In genomic region chr10:132331259-132331955, GRCh38 we compare ENCODE assay signal across 8 cellular contexts.
DNase-seq lines count a peak whose midpoint lies in the region; TF ChIP-seq lines count a peak whose summit lies in the region.

No MANE protein-coding gene starts in this region.

- H3K9me3 ChIP-seq in HAP-1, result no peaks in the 10 kb centered on the region
- no peaks in the 10 kb centered on the region for H3K9me3 ChIP-seq in Loucy (ENCODE audit: insufficient read depth, low read depth, low read length)
- no peaks in the 10 kb centered on the region for H3K9me3 ChIP-seq in mucosa of rectum (ENCODE audit: control insufficient read depth in 2 of 2, low read length in 2 of 2)

- H3K36me3 ChIP-seq in HAP-1 (replicated peaks), result peaks cover 17% of the 10 kb centered on the region
- H3K36me3 ChIP-seq in Loucy (ENCODE audit: insufficient read depth, low read length), result no peaks in the 10 kb centered on the region
- H3K36me3 ChIP-seq in mucosa of rectum (ENCODE audit: control insufficient read depth in 2 of 2, insufficient read depth in 2 of 2, low read length in 2 of 2), result no peaks in the 10 kb centered on the region

- TF ChIP-seq CTCF in Loucy (conservative IDR thresholded peaks at IDR 0.05; ENCODE audit: low read length) (no peak), choroid plexus epithelial cell (conservative IDR thresholded peaks at IDR 0.05; ENCODE audit: low read depth, low read length) (no peak)

- in situ Hi-C loops in HAP-1 (cut with MboI; ENCODE audit: low sequenced_read_pairs), result no loop called here

- H2AFZ ChIP-seq in Loucy (ENCODE audit: low read length), result 0 out of 2 replicates have a peak overlapping the region, but pooled peaks have one; percentile 13

- H3K4me1 ChIP-seq in HAP-1, result peaks cover 24% of the 10 kb centered on the region
- H3K4me1 ChIP-seq in Loucy (ENCODE audit: insufficient read depth, low read length, poor library complexity, severe bottlenecking), result peaks cover 56% of the 10 kb centered on the region
- H3K4me1 ChIP-seq in mucosa of rectum (ENCODE audit: control insufficient read depth in 2 of 2, insufficient read depth in 2 of 2, low read length in 2 of 2), result peaks cover 11 to 13% of the 10 kb centered on the region in 2 donors

- peak overlapping the region; percentile 76 for H3K4me3 ChIP-seq in HAP-1
- peak overlapping the region; percentile 95 for H3K4me3 ChIP-seq in Loucy (ENCODE audit: low read length, poor library complexity, severe bottlenecking)
- H3K4me3 ChIP-seq in choroid plexus epithelial cell (ENCODE audit: low read depth, low read length), result peak overlapping the region; percentile 93
- peak overlapping the region; percentile 78 to 99 for H3K4me3 ChIP-seq in mucosa of rectum (ENCODE audit: low read length in 2 of 2)

- H3K79me2 ChIP-seq in Loucy (ENCODE audit: insufficient read depth, low read length), result peaks cover 61% of the 10 kb centered on the region

- DNase-seq in NCI-H146 (lab: John Stamatoyannopoulos, UW) (peak; percentile 74), NCI-H146 treated with DMSO at 0.1 percent for 48 hours (lab: John Stamatoyannopoulos, UW; ENCODE audit: unreplicated experiment) (no peak), HAP-1 (ENCODE audit: low spot score in 2 of 2) (no peak), choroid plexus epithelial cell (ENCODE audit: low read depth) (no peak), amniotic stem cell (lab: John Stamatoyannopoulos, UW) (no peak)
- no peak for DNase-seq in stimulated activated naive CD4-positive, alpha-beta T cell treated with Interleukin-2 at 50 U/mL for 16 hours (lab: John Stamatoyannopoulos, UW)

- peaks cover 7% of the 10 kb centered on the region for H3F3A ChIP-seq in Loucy (ENCODE audit: low read depth)

- H3K9ac ChIP-seq in Loucy (ENCODE audit: low read depth, low read length, poor library complexity, severe bottlenecking) (peak overlapping the region; percentile 99), mucosa of rectum (ENCODE audit: low read depth in 1 of 2, low read length in 2 of 2) (peak overlapping the region; percentile 53 to 88)

- peak overlapping the region; percentile 69 to 82 for H3K27ac ChIP-seq in mucosa of rectum (ENCODE audit: low read depth in 2 of 2, low read length in 2 of 2)

- peaks cover 33% of the 10 kb centered on the region for H4K20me1 ChIP-seq in Loucy (ENCODE audit: insufficient read depth, low read length, poor library complexity, severe bottlenecking)

- H3K9me2 ChIP-seq in Loucy (replicated peaks; ENCODE audit: low read depth, low read length), result no peaks in the 10 kb centered on the region

- H3K27me3 ChIP-seq in HAP-1 (ENCODE audit: low read depth) (no peaks in the 10 kb centered on the region), Loucy (ENCODE audit: insufficient read depth, low read length, poor library complexity, severe bottlenecking) (peaks cover 5% of the 10 kb centered on the region), mucosa of rectum (ENCODE audit: control insufficient read depth in 2 of 2, insufficient read depth in 2 of 2, low read length in 2 of 2) (no peaks in the 10 kb centered on the region)

- H3K4me2 ChIP-seq in Loucy (ENCODE audit: low read depth, low read length, poor library complexity, severe bottlenecking), result peak overlapping the region; percentile 92
